Comparison of ENCODE assay signal across 1 cellular context in genomic region chr2:17231425-17231965, GRCh38.
TF ChIP-seq lines count a peak whose summit lies in the region.

No MANE protein-coding gene starts in this region.

TF ChIP-seq in GM23338, 12 proteins besides CTCF, POLR2A, EP300 and RAD21 (continued from another document):
- TF ChIP-seq ETS1 (IDR thresholded peaks at IDR 0.05) (no peak), CREB1 (CRISPR knock-in tag; IDR thresholded peaks at IDR 0.05; ENCODE audit: low read depth) (no peak)
TF ChIP-seq in GM23338: peak in this region for 0.
